31 cellular contexts compared by ENCODE assay signal in genomic region chr6:11973238-11973637, GRCh38.
"Had no signal": no experiment of that assay in that cellular context is flagged by ENCODE, and none has a peak within 500 bp of the region (broad histone marks: within the 10 kb centered on the region; RNA-seq: fewer than 3 reads in every experiment).

No MANE protein-coding gene starts in this region.

- H3K36me3 ChIP-seq: colonic mucosa, gastroesophageal sphincter, lower lobe of right lung, neutrophil, ovary, thoracic aorta, upper lobe of left lung, vagina had no signal

- H3K4me3 ChIP-seq: body of pancreas, colonic mucosa, gastroesophageal sphincter, hepatocyte, lower lobe of right lung, ovary, skin epidermis, thoracic aorta, upper lobe of left lung, vagina had no signal

- H3K4me2 ChIP-seq: hepatocyte had no signal

- H3K4me1 ChIP-seq: body of pancreas, colonic mucosa, lower lobe of right lung had no signal

- DNase-seq: activated CD4-positive, alpha-beta T cell treated with anti-CD3 and anti-CD28 coated beads for 4 hours; activated CD4-positive, alpha-beta T cell treated with anti-CD3 and anti-CD28 coated beads, Interleukin-2, amount 50 U/mL, for 4 hours; activated CD4-positive, CD25-positive, alpha-beta regulatory T cell; activated effector memory CD4-positive, alpha-beta T cell treated with Interleukin-2 at 50 U/mL for 16 hours; activated naive CD4-positive, alpha-beta T cell treated with Interleukin-2 at 50 U/mL for 16 hours; activated T-cell treated with anti-CD3 and anti-CD28 coated beads for 4 hours; activated T-cell treated with anti-CD3 and anti-CD28 coated beads, Interleukin-2, amount 50 U/mL, for 72 hours; anterior cingulate cortex; body of pancreas; colonic mucosa; effector CD8-positive, alpha-beta T cell; lower lobe of right lung; ovary; stimulated activated CD4-positive, alpha-beta T cell treated with anti-CD3 and anti-CD28 coated beads, Interleukin-12 subunit alpha, Interleukin-12 subunit beta, amount 100 ng/mL, for 4 hours; stimulated activated CD4-positive, alpha-beta T cell treated with anti-CD3 and anti-CD28 coated beads, Interleukin-4, amount 100 ng/mL, for 1 hour; T-helper 1 cell had no signal

- H3K9me3 ChIP-seq: body of pancreas, colonic mucosa, gastroesophageal sphincter, lower lobe of right lung, neutrophil, ovary, thoracic aorta, upper lobe of left lung, vagina had no signal

- H3K27me3 ChIP-seq: body of pancreas, colonic mucosa, gastroesophageal sphincter, hepatocyte, neutrophil, ovary, upper lobe of left lung, vagina had no signal

- H3K27ac Mint-ChIP-seq: activated naive CD8-positive, alpha-beta T cell; progenitor cell of endocrine pancreas; stimulated activated effector memory CD8-positive, alpha-beta T cell treated with anti-CD3 and anti-CD28 coated beads, Interleukin-12 subunit alpha, Interleukin-12 subunit beta, amount 100 ng/mL, for 72 hours; stimulated activated naive CD8-positive, alpha-beta T cell treated with anti-CD3 and anti-CD28 coated beads, Interleukin-15, Interleukin-2, amounts not matched to agents 100 ng/mL and 50 ng/mL, for 24 hours; T-helper 2 cell treated with Interferon-gamma antibody and Interleukin-4, amounts not matched to agents 5 μg/mL and 100 μg/mL, for 36 hours had no signal

- H3K27me3 Mint-ChIP-seq: activated naive CD8-positive, alpha-beta T cell; stimulated activated naive CD8-positive, alpha-beta T cell treated with anti-CD3 and anti-CD28 coated beads, Interleukin-15, Interleukin-2, amounts not matched to agents 100 ng/mL and 50 ng/mL, for 24 hours had no signal

- ATAC-seq: activated T-cell treated with anti-CD3 and anti-CD28 coated beads, Interleukin-2, amount 50 U/mL, for 72 hours; body of pancreas; gastroesophageal sphincter; left lobe of liver; lower lobe of right lung; sciatic nerve; stimulated activated effector memory CD8-positive, alpha-beta T cell treated with anti-CD3 and anti-CD28 coated beads, Interleukin-12 subunit alpha, Interleukin-12 subunit beta, amount 100 ng/mL, for 72 hours had no signal

- H3K36me3 Mint-ChIP-seq: activated naive CD8-positive, alpha-beta T cell; stimulated activated effector memory CD8-positive, alpha-beta T cell treated with anti-CD3 and anti-CD28 coated beads, Interleukin-12 subunit alpha, Interleukin-12 subunit beta, amount 100 ng/mL, for 72 hours had no signal

- H3K4me3 Mint-ChIP-seq: activated naive CD8-positive, alpha-beta T cell; activated T-cell treated with anti-CD3 and anti-CD28 coated beads, Interleukin-2, amount 50 U/mL, for 72 hours; nephron; stimulated activated effector memory CD8-positive, alpha-beta T cell treated with anti-CD3 and anti-CD28 coated beads, Interleukin-12 subunit alpha, Interleukin-12 subunit beta, amount 100 ng/mL, for 72 hours; stimulated activated naive CD8-positive, alpha-beta T cell treated with anti-CD3 and anti-CD28 coated beads, Interleukin-15, Interleukin-2, amounts not matched to agents 100 ng/mL and 50 ng/mL, for 24 hours; T-helper 2 cell treated with Interferon-gamma antibody and Interleukin-4, amounts not matched to agents 5 μg/mL and 100 μg/mL, for 36 hours had no signal

- H3K9me3 Mint-ChIP-seq: stimulated activated effector memory CD8-positive, alpha-beta T cell treated with anti-CD3 and anti-CD28 coated beads, Interleukin-12 subunit alpha, Interleukin-12 subunit beta, amount 100 ng/mL, for 72 hours; stimulated activated naive CD8-positive, alpha-beta T cell treated with anti-CD3 and anti-CD28 coated beads, Interleukin-15, Interleukin-2, amounts not matched to agents 100 ng/mL and 50 ng/mL, for 24 hours; T-helper 2 cell treated with Interferon-gamma antibody and Interleukin-4, amounts not matched to agents 5 μg/mL and 100 μg/mL, for 36 hours had no signal

- H3K27ac ChIP-seq: body of pancreas, colonic mucosa, gastroesophageal sphincter, hepatocyte, lower lobe of right lung, neutrophil, ovary, skin epidermis, thoracic aorta, upper lobe of left lung, vagina had no signal
